Comparison of ENCODE assay signal across 11 cellular contexts in the genomic region with DNA sequence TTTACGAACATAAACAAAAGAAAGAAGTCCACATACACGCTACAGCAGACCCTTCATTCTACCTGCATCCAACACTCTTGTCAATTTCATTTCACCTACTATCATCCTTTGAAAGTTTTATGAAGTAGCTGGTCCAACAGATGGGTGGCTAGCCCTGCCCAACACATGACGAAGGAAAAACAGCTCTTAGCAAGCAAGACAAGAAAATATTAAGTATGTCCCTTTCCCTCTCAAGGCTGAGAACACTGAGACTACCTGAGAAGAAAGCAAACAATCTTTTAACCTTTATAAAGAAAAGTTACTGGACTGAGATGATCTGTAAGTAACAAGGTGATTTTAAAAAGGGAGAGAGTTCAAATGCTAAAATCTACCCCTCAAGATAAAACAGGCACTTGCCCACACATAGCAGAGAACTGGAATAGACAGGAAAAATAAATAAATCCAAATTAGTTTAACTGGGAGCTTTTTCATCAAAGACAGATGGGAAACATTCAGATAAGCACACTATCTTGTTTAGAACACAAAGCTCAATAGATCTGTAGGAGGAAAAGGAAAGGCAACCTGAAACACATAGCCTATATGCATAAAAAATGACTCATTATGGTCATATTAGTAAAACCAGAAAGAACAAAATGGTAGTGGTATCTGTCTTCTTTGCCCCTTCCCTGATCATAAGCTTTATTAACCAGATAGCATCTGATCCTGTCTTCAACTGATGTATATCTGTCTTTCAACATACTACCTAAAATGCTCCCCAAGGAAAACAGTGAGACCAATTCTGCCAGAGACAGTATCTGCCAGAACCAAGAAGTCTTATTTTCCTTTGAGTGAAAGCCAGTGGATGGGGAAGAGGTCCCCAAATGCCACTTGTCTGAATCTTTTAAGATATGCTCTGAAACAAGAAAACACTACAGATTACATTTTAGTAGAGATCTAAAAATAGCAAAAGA.
A peak's percentile ranks its signal among the peaks of the same experiment; 100 is the strongest.
DNase-seq lines count a peak whose midpoint lies in the region; ATAC-seq and TF ChIP-seq lines count a peak whose summit lies in the region.
"Had no signal": no experiment of that assay in that cellular context is flagged by ENCODE, and none has a peak within 500 bp of the region (broad histone marks: within the 10 kb centered on the region; RNA-seq: fewer than 3 reads in every experiment).

No MANE protein-coding gene starts in this region.

- no peak for TF ChIP-seq EP300 in transverse colon (IDR thresholded peaks at IDR 0.05; ENCODE audit: low read depth)

- no peaks in the 10 kb centered on the region for H3K27me3 ChIP-seq in transverse colon

- 69% methylated on average over 3 of the region's 3 CpGs for WGBS in transverse colon (ENCODE audit: low coverage in 1 of 2), 2 donors

- H3K4me3 Mint-ChIP-seq in activated T-cell treated with anti-CD3 and anti-CD28 coated beads, Interleukin-2, amount 50 U/mL, for 72 hours, result peak overlapping the region; percentile 82 to 94
- peak overlapping the region; percentile 89 for H3K4me3 Mint-ChIP-seq in activated CD8-positive, alpha-beta T cell treated with anti-CD3 and anti-CD28 coated beads, Interleukin-2, amount 10 ng/mL, durations not matched to agents 7 days and 5 days
- H3K4me3 Mint-ChIP-seq in immature natural killer cell, result peak overlapping the region; percentile 28 to 83 (median 61)

- in situ Hi-C loops in transverse colon (cut with MboI; ENCODE audit: low pct_ligation_motif_present in 1 of 4, low pct_unique_long_range_greater_than_20kb in 1 of 4, low sequenced_read_pairs in 3 of 4), result loop anchor here in 1 of 4 donors (25.0 kb wide), 1 partner anchor 105 kb away; a partner anchor contains a TSS

- no peaks in the 10 kb centered on the region for H3K36me3 ChIP-seq in transverse colon

- TF ChIP-seq POLR2A in transverse colon (IDR thresholded peaks at IDR 0.05), result no peak

- no peaks in the 10 kb centered on the region for H3K36me3 Mint-ChIP-seq in activated T-cell treated with anti-CD3 and anti-CD28 coated beads, Interleukin-2, amount 50 U/mL, for 72 hours (ENCODE audit: insufficient read depth in 2 of 2)
- peaks cover 6% of the 10 kb centered on the region for H3K36me3 Mint-ChIP-seq in activated CD8-positive, alpha-beta T cell treated with anti-CD3 and anti-CD28 coated beads, Interleukin-2, amount 10 ng/mL, durations not matched to agents 7 days and 5 days (ENCODE audit: low read depth)
- no peaks in the 10 kb centered on the region for H3K36me3 Mint-ChIP-seq in immature natural killer cell

- POLR2A ChIA-PET in activated CD8-positive, alpha-beta T cell treated with anti-CD3 and anti-CD28 coated beads, Interleukin-2, amount 10 ng/mL, durations not matched to agents 7 days and 5 days (lab: Charles Lee), result interaction anchor here (0.6 to 5.7 kb wide), 3 partner anchors 10 to 105 kb away, joined by 3 to 41 read pairs (median 3); a partner anchor contains a TSS

- peak overlapping the region; percentile 95 for H3K27ac Mint-ChIP-seq in activated T-cell treated with anti-CD3 and anti-CD28 coated beads, Interleukin-2, amount 50 U/mL, for 72 hours
- peak overlapping the region; percentile 65 for H3K27ac Mint-ChIP-seq in activated CD8-positive, alpha-beta T cell treated with anti-CD3 and anti-CD28 coated beads, Interleukin-2, amount 10 ng/mL, durations not matched to agents 7 days and 5 days
- H3K27ac Mint-ChIP-seq in immature natural killer cell, result peak overlapping the region; percentile 30 to 76 (median 68)

- ATAC-seq in activated T-cell treated with anti-CD3 and anti-CD28 coated beads, Interleukin-2, amount 50 U/mL, for 72 hours (replicated peaks in 1 of 2), result peak; percentile 54 to 59
- ATAC-seq in activated CD8-positive, alpha-beta T cell treated with anti-CD3 and anti-CD28 coated beads, Interleukin-2, amount 10 ng/mL, durations not matched to agents 7 days and 5 days, result peak; percentile 17
- ATAC-seq in HG03175 (IDR thresholded peaks at IDR 0.05; ENCODE audit: unreplicated experiment) (no peak), HG02885 (IDR thresholded peaks at IDR 0.05; ENCODE audit: poor library complexity, unreplicated experiment) (no peak)

- H3K27ac ChIP-seq in transverse colon, result peak overlapping the region; percentile 9 to 39 (median 36)

- no peaks in the 10 kb centered on the region for H3K9me3 ChIP-seq in transverse colon

- no peak for DNase-seq in activated T-cell treated with anti-CD3 and anti-CD28 coated beads, Interleukin-2, amount 50 U/mL, for 72 hours
- DNase-seq in activated T-cell treated with anti-CD3 and anti-CD28 coated beads for 4 hours, result no peak
- no peak for DNase-seq in activated CD8-positive, alpha-beta T cell treated with anti-CD3 and anti-CD28 coated beads, Interleukin-2, amount 10 ng/mL, durations not matched to agents 7 days and 5 days
- no peak for DNase-seq in immature natural killer cell
- no peak for DNase-seq in transverse colon
- no peak for DNase-seq in EL
- DNase-seq: activated CD8-positive, alpha-beta memory T cell treated with anti-CD3 and anti-CD28 coated beads for 24 hours; NCI-H524 treated with DMSO at 0.1 percent for 48 hours had no signal

- peak overlapping the region in 1 of 4 donors; percentile 23 for H3K4me3 ChIP-seq in transverse colon

- CTCF ChIA-PET in activated CD8-positive, alpha-beta T cell treated with anti-CD3 and anti-CD28 coated beads, Interleukin-2, amount 10 ng/mL, durations not matched to agents 7 days and 5 days (lab: Charles Lee), result interaction anchor here (0.7 to 13.2 kb wide), 12 partner anchors 7 to 367 kb away, joined by 3 to 229 read pairs (median 7); a partner anchor contains a TSS

- H3K4me1 Mint-ChIP-seq in activated T-cell treated with anti-CD3 and anti-CD28 coated beads, Interleukin-2, amount 50 U/mL, for 72 hours (ENCODE audit: low read depth), result peaks cover 74% of the 10 kb centered on the region
- H3K4me1 Mint-ChIP-seq in activated CD8-positive, alpha-beta T cell treated with anti-CD3 and anti-CD28 coated beads, Interleukin-2, amount 10 ng/mL, durations not matched to agents 7 days and 5 days (ENCODE audit: low read depth), result peaks cover 59% of the 10 kb centered on the region
- peaks cover 45 to 50% of the 10 kb centered on the region in 2 donors for H3K4me1 Mint-ChIP-seq in immature natural killer cell

- intact Hi-C loops in transverse colon (cut with DNase I; ENCODE audit: low total_unique reads), result no loop called here

- no peaks in the 10 kb centered on the region for H3K9me3 Mint-ChIP-seq in activated T-cell treated with anti-CD3 and anti-CD28 coated beads, Interleukin-2, amount 50 U/mL, for 72 hours
- no peaks in the 10 kb centered on the region for H3K9me3 Mint-ChIP-seq in activated CD8-positive, alpha-beta T cell treated with anti-CD3 and anti-CD28 coated beads, Interleukin-2, amount 10 ng/mL, durations not matched to agents 7 days and 5 days (ENCODE audit: insufficient read depth)
- no peaks in the 10 kb centered on the region for H3K9me3 Mint-ChIP-seq in immature natural killer cell
- H3K9me3 Mint-ChIP-seq: CD14-positive monocyte had no signal

- TF ChIP-seq CTCF in transverse colon (IDR thresholded peaks at IDR 0.05), result no peak

- H3K27me3 Mint-ChIP-seq in activated T-cell treated with anti-CD3 and anti-CD28 coated beads, Interleukin-2, amount 50 U/mL, for 72 hours (ENCODE audit: low read depth), result no peaks in the 10 kb centered on the region
- no peaks in the 10 kb centered on the region for H3K27me3 Mint-ChIP-seq in activated CD8-positive, alpha-beta T cell treated with anti-CD3 and anti-CD28 coated beads, Interleukin-2, amount 10 ng/mL, durations not matched to agents 7 days and 5 days (ENCODE audit: low read depth)
- H3K27me3 Mint-ChIP-seq in immature natural killer cell (ENCODE audit: low read depth in 3 of 3), result no peaks in the 10 kb centered on the region

- H3K4me1 ChIP-seq in transverse colon, result peaks cover 17 to 54% (median 36%) of the 10 kb centered on the region in 4 donors

Comparison
In these comparisons a context has a peak if more than half of its experiments do, and no peak if none do; other contexts are left out.
1. ATAC-seq: peak in activated T-cell treated with anti-CD3 and anti-CD28 coated beads, Interleukin-2, amount 50 U/mL, for 72 hours (2 of 2) and activated CD8-positive, alpha-beta T cell treated with anti-CD3 and anti-CD28 coated beads, Interleukin-2, amount 10 ng/mL, durations not matched to agents 7 days and 5 days (single experiment); none in HG03175 (single experiment) and HG02885 (single experiment).
2. Peak in every context shown above with its lines, with median percentiles within 50 percentile points of each other: H3K27ac Mint-ChIP-seq and H3K4me3 Mint-ChIP-seq.